13 cellular contexts compared by ENCODE assay signal in genomic region chr5:132277971-132278964, GRCh38. TPM values are rescaled to one million over a fixed set of nuclear protein-coding genes. Genes with fewer than 3 reads are reported as not detected.
DNase-seq lines count a peak whose midpoint lies in the region; ATAC-seq and TF ChIP-seq lines count a peak whose summit lies in the region.
"Had no signal": no experiment of that assay in that cellular context is flagged by ENCODE, and none has a peak within 500 bp of the region (broad histone marks: within the 10 kb centered on the region; RNA-seq: fewer than 3 reads in every experiment).

No MANE protein-coding gene starts in this region.

- H2AK5ac ChIP-seq in neuronal stem cell (ENCODE audit: low read depth, low read length), result no peak overlapping the region

- no peaks in the 10 kb centered on the region for H3K9me2 ChIP-seq in hepatocyte (replicated peaks; ENCODE audit: insufficient read depth)

- no peak overlapping the region for H2BK12ac ChIP-seq in neuronal stem cell (ENCODE audit: low read length)

- H2BK120ac ChIP-seq in neuronal stem cell (ENCODE audit: low read depth, low read length), result no peak overlapping the region

- peak overlapping the region; percentile 83 for H3K27ac ChIP-seq in hepatocyte
- no peak overlapping the region for H3K27ac ChIP-seq in neuronal stem cell (replicated peaks; ENCODE audit: low read length)
- H3K27ac ChIP-seq: RWPE1, testis had no signal

- H4K20me1 ChIP-seq in hepatocyte (ENCODE audit: insufficient read depth, poor library complexity, severe bottlenecking), result no peaks in the 10 kb centered on the region

- no peak overlapping the region for H3K14ac ChIP-seq in neuronal stem cell (ENCODE audit: low read length)

- no peak for ATAC-seq in HG02763 (IDR thresholded peaks at IDR 0.05; ENCODE audit: unreplicated experiment)
- ATAC-seq: activated naive CD8-positive, alpha-beta T cell treated with anti-CD3 and anti-CD28 coated beads, Interleukin-2, amount 50 U/mL, for 24 hours had no signal

- H2BK15ac ChIP-seq in neuronal stem cell (ENCODE audit: low read length), result no peak overlapping the region

- no peak overlapping the region for H3K18ac ChIP-seq in neuronal stem cell (ENCODE audit: low read length)

- H4K91ac ChIP-seq in neuronal stem cell (ENCODE audit: low read depth, low read length, poor library complexity), result no peak overlapping the region

- H3K4me2 ChIP-seq in hepatocyte (peak overlapping the region; percentile 47), neuronal stem cell (ENCODE audit: insufficient read depth, low read length, poor library complexity, severe bottlenecking) (no peak overlapping the region)

- peak; percentile 63 for DNase-seq in HuH-7 (ENCODE audit: low spot score)
- peak; percentile 80 for DNase-seq in hepatocyte (ENCODE audit: low spot score)
- no peak for DNase-seq in neuronal stem cell (ENCODE audit: low spot score)
- no peak for DNase-seq in DMS 273 (lab: John Stamatoyannopoulos, UW; ENCODE audit: unreplicated experiment)
- no peak for DNase-seq in Ammon's horn (ENCODE audit: low spot score)
- DNase-seq: activated CD4-positive, alpha-beta T cell treated with anti-CD3 and anti-CD28 coated beads for 1 hour; activated naive CD8-positive, alpha-beta T cell treated with anti-CD3 and anti-CD28 coated beads, Interleukin-2, amount 50 U/mL, for 24 hours; cerebellar nuclear complex; GOT3; stimulated activated CD4-positive, alpha-beta T cell treated with anti-CD3 and anti-CD28 coated beads, Interleukin-15, amount 100 ng/mL, for 24 hours; testis had no signal

- 67% methylated on average over 7 of the region's 7 CpGs for WGBS in hepatocyte (ENCODE audit: low lambda C conversion rate, missing lambda C conversion rate)
- no CpG with 5 or more reads among the region's 7 CpGs for WGBS in neuronal stem cell (ENCODE audit: extremely low coverage in 2 of 2, insufficient read length in 2 of 2, insufficient replicate concordance in 1 of 2), 2 donors

- H3K27me3 ChIP-seq in hepatocyte, result no peaks in the 10 kb centered on the region
- H3K27me3 ChIP-seq in neuronal stem cell (ENCODE audit: control insufficient read depth in 3 of 3, insufficient read depth in 3 of 3, low read depth in 1 of 3, low read length in 3 of 3), result no peaks in the 10 kb centered on the region
- H3K27me3 ChIP-seq: testis had no signal

- no peaks in the 10 kb centered on the region for H3K79me2 ChIP-seq in hepatocyte

- H3K23ac ChIP-seq in neuronal stem cell (ENCODE audit: low read depth, low read length, poor library complexity), result no peak overlapping the region

- H3K9me3 ChIP-seq in hepatocyte (ENCODE audit: low read depth), result no peaks in the 10 kb centered on the region
- H3K9me3 ChIP-seq in neuronal stem cell (replicated peaks in 1 of 2; ENCODE audit: control insufficient read depth in 2 of 2, insufficient read depth in 1 of 2, low read depth in 1 of 2, low read length in 2 of 2), result peaks cover 0 to 2% of the 10 kb centered on the region in 2 donors
- H3K9me3 ChIP-seq: testis had no signal

- no peak overlapping the region for H3K9ac ChIP-seq in neuronal stem cell (ENCODE audit: low read depth, low read length, poor library complexity)

- H3K4me3 ChIP-seq in hepatocyte (no peak overlapping the region), neuronal stem cell (ENCODE audit: low read length in 2 of 2) (no peak overlapping the region)
- H3K4me3 ChIP-seq: testis had no signal

- no peak overlapping the region for H2AFZ ChIP-seq in hepatocyte
- H2AFZ ChIP-seq in neuronal stem cell (ENCODE audit: low read length), result peak overlapping the region; percentile 40

- H3K79me1 ChIP-seq in neuronal stem cell (ENCODE audit: low read depth, low read length), result no peaks in the 10 kb centered on the region

- H3K36me3 ChIP-seq in hepatocyte (replicated peaks; ENCODE audit: insufficient read depth, low read depth) (no peaks in the 10 kb centered on the region), neuronal stem cell (replicated peaks in 1 of 2; ENCODE audit: control insufficient read depth in 2 of 2, insufficient read depth in 2 of 2, low read length in 2 of 2) (no peaks in the 10 kb centered on the region)

- H3K4ac ChIP-seq in neuronal stem cell (ENCODE audit: low read length), result no peak overlapping the region

- no peak for TF ChIP-seq CTCF in hepatocyte (IDR thresholded peaks at IDR 0.05; ENCODE audit: poor library complexity)

- no peak overlapping the region for H4K8ac ChIP-seq in neuronal stem cell (ENCODE audit: low read depth, low read length)

- H2BK5ac ChIP-seq in neuronal stem cell (ENCODE audit: low read length), result no peak overlapping the region

- H3K4me1 ChIP-seq in hepatocyte (ENCODE audit: insufficient read depth) (peaks cover 20% of the 10 kb centered on the region), neuronal stem cell (ENCODE audit: control insufficient read depth in 2 of 2, insufficient read depth in 1 of 2, low read depth in 1 of 2, low read length in 2 of 2) (peaks cover 6 to 8% of the 10 kb centered on the region in 2 donors)
- H3K4me1 ChIP-seq: testis had no signal

RNA-seq across cellular contexts. Expression of gene SLC22A4, which starts 15.9 kb away (rescaled TPM):
- 1.4 and 2.5 TPM in 2 replicates for total RNA-seq in hepatocyte
- 3.3 and 4.9 TPM in 2 replicates for polyA plus RNA-seq in hepatocyte
- polyA plus RNA-seq in neuronal stem cell (2013, experiment 1 of 2), result 0.10 TPM
- polyA plus RNA-seq in neuronal stem cell (2013, experiment 2 of 2), result 0.06 TPM

RNA-seq across cellular contexts. Expression of gene PDLIM4, which starts 20.8 kb away (rescaled TPM):
- total RNA-seq in hepatocyte, result 7.3 and 16.4 TPM in 2 replicates
- 102 and 125 TPM in 2 replicates for polyA plus RNA-seq in hepatocyte
- 20.0 TPM for polyA plus RNA-seq in neuronal stem cell (2013, experiment 1 of 2)
- 18.6 TPM for polyA plus RNA-seq in neuronal stem cell (2013, experiment 2 of 2)

RNA-seq across cellular contexts. Expression of gene P4HA2, which starts 50.6 kb away (rescaled TPM):
- total RNA-seq in hepatocyte, result 139 and 140 TPM in 2 replicates
- polyA plus RNA-seq in hepatocyte, result 217 and 246 TPM in 2 replicates
- polyA plus RNA-seq in neuronal stem cell (2013, experiment 1 of 2), result 2.9 TPM
- polyA plus RNA-seq in neuronal stem cell (2013, experiment 2 of 2), result 2.7 TPM

Comparison
In these comparisons a context has a peak if more than half of its experiments do, and no peak if none do; other contexts are left out.
1. DNase-seq: peak in HuH-7 (single experiment) and hepatocyte (single experiment); none in neuronal stem cell (single experiment), DMS 273 (single experiment) and Ammon's horn (single experiment).